1 cellular context compared by ENCODE assay signal in the genomic region with DNA sequence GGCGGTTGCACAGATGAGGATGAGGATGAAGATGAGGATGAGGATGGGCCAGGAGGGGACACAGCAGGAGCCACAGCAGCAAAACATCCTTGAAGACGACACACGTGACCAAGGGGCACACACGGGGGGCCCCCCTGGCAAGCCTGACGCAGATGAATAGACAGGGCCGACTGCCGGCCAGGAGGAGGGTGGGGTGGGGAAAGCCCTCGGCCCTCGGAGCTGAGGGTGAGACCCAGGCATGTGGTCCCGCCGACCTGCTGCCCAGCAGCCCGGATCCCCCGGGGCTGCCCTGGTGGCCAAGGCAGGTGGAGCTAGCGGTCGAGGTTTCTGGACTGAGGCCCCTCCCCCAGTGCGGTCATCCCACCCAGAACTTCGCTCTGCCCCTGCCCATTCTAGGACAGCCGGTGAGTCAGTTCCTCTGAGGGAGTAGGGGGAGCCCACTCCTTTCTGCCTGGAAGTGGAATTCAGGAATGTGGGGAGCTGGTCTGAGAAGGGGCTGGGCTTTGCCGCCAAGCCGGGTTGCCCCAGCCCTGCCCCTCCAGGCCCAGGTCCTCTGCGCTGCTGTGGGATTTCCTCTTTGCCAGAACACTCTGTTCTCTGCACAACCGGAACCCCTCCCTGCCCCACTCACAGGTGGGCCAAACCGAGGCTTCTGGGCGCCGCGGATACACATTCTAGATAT.
TF ChIP-seq lines count a peak whose summit lies in the region.

No MANE protein-coding gene starts in this region.

TF ChIP-seq in GM23338, 12 proteins besides CTCF, POLR2A, EP300 and RAD21:
- TF ChIP-seq, protein P1, sequence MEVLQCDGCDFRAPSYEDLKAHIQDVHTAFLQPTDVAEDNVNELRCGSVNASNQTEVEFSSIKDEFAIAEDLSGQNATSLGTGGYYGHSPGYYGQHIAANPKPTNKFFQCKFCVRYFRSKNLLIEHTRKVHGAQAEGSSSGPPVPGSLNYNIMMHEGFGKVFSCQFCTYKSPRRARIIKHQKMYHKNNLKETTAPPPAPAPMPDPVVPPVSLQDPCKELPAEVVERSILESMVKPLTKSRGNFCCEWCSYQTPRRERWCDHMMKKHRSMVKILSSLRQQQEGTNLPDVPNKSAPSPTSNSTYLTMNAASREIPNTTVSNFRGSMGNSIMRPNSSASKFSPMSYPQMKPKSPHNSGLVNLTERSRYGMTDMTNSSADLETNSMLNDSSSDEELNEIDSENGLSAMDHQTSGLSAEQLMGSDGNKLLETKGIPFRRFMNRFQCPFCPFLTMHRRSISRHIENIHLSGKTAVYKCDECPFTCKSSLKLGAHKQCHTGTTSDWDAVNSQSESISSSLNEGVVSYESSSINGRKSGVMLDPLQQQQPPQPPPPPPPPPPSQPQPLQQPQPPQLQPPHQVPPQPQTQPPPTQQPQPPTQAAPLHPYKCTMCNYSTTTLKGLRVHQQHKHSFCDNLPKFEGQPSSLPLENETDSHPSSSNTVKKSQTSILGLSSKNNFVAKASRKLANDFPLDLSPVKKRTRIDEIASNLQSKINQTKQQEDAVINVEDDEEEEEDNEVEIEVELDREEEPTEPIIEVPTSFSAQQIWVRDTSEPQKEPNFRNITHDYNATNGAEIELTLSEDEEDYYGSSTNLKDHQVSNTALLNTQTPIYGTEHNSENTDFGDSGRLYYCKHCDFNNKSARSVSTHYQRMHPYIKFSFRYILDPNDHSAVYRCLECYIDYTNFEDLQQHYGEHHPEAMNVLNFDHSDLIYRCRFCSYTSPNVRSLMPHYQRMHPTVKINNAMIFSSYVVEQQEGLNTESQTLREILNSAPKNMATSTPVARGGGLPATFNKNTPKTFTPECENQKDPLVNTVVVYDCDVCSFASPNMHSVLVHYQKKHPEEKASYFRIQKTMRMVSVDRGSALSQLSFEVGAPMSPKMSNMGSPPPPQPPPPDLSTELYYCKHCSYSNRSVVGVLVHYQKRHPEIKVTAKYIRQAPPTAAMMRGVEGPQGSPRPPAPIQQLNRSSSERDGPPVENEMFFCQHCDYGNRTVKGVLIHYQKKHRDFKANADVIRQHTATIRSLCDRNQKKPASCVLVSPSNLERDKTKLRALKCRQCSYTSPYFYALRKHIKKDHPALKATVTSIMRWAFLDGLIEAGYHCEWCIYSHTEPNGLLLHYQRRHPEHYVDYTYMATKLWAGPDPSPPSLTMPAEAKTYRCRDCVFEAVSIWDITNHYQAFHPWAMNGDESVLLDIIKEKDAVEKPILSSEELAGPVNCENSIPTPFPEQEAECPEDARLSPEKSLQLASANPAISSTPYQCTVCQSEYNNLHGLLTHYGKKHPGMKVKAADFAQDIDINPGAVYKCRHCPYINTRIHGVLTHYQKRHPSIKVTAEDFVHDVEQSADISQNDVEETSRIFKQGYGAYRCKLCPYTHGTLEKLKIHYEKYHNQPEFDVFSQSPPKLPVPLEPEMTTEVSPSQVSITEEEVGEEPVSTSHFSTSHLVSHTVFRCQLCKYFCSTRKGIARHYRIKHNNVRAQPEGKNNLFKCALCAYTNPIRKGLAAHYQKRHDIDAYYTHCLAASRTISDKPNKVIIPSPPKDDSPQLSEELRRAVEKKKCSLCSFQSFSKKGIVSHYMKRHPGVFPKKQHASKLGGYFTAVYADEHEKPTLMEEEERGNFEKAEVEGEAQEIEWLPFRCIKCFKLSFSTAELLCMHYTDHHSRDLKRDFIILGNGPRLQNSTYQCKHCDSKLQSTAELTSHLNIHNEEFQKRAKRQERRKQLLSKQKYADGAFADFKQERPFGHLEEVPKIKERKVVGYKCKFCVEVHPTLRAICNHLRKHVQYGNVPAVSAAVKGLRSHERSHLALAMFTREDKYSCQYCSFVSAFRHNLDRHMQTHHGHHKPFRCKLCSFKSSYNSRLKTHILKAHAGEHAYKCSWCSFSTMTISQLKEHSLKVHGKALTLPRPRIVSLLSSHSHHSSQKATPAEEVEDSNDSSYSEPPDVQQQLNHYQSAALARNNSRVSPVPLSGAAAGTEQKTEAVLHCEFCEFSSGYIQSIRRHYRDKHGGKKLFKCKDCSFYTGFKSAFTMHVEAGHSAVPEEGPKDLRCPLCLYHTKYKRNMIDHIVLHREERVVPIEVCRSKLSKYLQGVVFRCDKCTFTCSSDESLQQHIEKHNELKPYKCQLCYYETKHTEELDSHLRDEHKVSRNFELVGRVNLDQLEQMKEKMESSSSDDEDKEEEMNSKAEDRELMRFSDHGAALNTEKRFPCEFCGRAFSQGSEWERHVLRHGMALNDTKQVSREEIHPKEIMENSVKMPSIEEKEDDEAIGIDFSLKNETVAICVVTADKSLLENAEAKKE (CRISPR knock-in tag; IDR thresholded peaks at IDR 0.05), result no peak
- TF ChIP-seq ZNF331 (CRISPR knock-in tag; IDR thresholded peaks at IDR 0.05; ENCODE audit: low read depth) (no peak), CREB1 (CRISPR knock-in tag; IDR thresholded peaks at IDR 0.05; ENCODE audit: low read depth) (no peak), EZH2phosphoT487 (IDR thresholded peaks at IDR 0.05; ENCODE audit: unreplicated experiment) (no peak), ZNF114 (CRISPR knock-in tag; IDR thresholded peaks at IDR 0.05) (no peak), EZH2 (IDR thresholded peaks at IDR 0.05; ENCODE audit: low read depth, unreplicated experiment) (no peak), STAT1 (IDR thresholded peaks at IDR 0.05; ENCODE audit: unreplicated experiment) (no peak), NANOG (IDR thresholded peaks at IDR 0.05; ENCODE audit: borderline replicate concordance) (no peak), POLR2AphosphoS5 (IDR thresholded peaks at IDR 0.05; ENCODE audit: low read depth) (no peak), JUNB (IDR thresholded peaks at IDR 0.05; ENCODE audit: unreplicated experiment) (no peak)
- TF ChIP-seq, protein P2, sequence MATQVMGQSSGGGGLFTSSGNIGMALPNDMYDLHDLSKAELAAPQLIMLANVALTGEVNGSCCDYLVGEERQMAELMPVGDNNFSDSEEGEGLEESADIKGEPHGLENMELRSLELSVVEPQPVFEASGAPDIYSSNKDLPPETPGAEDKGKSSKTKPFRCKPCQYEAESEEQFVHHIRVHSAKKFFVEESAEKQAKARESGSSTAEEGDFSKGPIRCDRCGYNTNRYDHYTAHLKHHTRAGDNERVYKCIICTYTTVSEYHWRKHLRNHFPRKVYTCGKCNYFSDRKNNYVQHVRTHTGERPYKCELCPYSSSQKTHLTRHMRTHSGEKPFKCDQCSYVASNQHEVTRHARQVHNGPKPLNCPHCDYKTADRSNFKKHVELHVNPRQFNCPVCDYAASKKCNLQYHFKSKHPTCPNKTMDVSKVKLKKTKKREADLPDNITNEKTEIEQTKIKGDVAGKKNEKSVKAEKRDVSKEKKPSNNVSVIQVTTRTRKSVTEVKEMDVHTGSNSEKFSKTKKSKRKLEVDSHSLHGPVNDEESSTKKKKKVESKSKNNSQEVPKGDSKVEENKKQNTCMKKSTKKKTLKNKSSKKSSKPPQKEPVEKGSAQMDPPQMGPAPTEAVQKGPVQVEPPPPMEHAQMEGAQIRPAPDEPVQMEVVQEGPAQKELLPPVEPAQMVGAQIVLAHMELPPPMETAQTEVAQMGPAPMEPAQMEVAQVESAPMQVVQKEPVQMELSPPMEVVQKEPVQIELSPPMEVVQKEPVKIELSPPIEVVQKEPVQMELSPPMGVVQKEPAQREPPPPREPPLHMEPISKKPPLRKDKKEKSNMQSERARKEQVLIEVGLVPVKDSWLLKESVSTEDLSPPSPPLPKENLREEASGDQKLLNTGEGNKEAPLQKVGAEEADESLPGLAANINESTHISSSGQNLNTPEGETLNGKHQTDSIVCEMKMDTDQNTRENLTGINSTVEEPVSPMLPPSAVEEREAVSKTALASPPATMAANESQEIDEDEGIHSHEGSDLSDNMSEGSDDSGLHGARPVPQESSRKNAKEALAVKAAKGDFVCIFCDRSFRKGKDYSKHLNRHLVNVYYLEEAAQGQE (IDR thresholded peaks at IDR 0.05; ENCODE audit: unreplicated experiment), result no peak
- TF ChIP-seq, protein P3, sequence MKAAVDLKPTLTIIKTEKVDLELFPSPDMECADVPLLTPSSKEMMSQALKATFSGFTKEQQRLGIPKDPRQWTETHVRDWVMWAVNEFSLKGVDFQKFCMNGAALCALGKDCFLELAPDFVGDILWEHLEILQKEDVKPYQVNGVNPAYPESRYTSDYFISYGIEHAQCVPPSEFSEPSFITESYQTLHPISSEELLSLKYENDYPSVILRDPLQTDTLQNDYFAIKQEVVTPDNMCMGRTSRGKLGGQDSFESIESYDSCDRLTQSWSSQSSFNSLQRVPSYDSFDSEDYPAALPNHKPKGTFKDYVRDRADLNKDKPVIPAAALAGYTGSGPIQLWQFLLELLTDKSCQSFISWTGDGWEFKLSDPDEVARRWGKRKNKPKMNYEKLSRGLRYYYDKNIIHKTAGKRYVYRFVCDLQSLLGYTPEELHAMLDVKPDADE (IDR thresholded peaks at IDR 0.05), result no peak
